ENCODE assay signal across 21 cellular contexts in the genomic region with DNA sequence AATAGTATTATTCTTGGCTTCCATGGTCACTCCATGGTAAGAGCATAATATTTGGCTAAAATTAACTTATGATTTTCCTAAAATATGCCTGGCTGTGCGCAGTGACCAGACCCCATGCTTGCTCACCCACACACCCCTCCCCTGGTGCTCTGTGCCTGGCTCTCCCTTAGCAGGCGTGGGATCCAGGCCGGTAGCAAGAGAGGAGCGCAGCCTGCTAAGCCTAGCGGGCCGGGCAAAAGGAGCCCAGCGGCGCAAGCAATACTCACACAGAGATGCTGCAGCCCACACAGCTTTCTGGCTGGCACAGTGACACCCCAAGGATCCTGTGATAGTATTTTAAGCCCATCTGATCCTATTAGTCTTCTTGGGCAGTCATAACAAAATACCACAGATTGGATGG.
"Had no signal": no experiment of that assay in that cellular context is flagged by ENCODE, and none has a peak within 500 bp of the region (broad histone marks: within the 10 kb centered on the region; RNA-seq: fewer than 3 reads in every experiment).

No MANE protein-coding gene starts in this region.

- H3K9me3 ChIP-seq: SJSA1 had no signal

- H3K27ac ChIP-seq: SJSA1, SK-N-MC had no signal

- FAIRE-seq: RCC 7860 had no signal

- H3K4me1 ChIP-seq: SJSA1 had no signal

- H3K36me3 ChIP-seq: SJSA1 had no signal

- H3K27me3 ChIP-seq: SJSA1 had no signal

- H3K4me3 ChIP-seq: SJSA1, SK-N-MC had no signal

- DNase-seq: KBM-7, MV-4-11, NCI-H1048, NCI-H1105, NCI-H1417, NCI-H1436 treated with DMSO at 0.1 percent for 48 hours, NCI-H1694, NCI-H187 treated with DMSO at 0.1 percent for 48 hours, NCI-H2029 treated with DMSO at 0.1 percent for 48 hours, NCI-H2107, NCI-H2227 treated with DMSO at 0.1 percent for 48 hours, NCI-H446, NCI-H510A, NCI-H524 treated with DMSO at 0.1 percent for 48 hours, NCI-H69, Right ventricle myocardium superior, RPMI8226, SIG-M5 had no signal
